Comparison of ENCODE assay signal across 1 cellular context in the genomic region with DNA sequence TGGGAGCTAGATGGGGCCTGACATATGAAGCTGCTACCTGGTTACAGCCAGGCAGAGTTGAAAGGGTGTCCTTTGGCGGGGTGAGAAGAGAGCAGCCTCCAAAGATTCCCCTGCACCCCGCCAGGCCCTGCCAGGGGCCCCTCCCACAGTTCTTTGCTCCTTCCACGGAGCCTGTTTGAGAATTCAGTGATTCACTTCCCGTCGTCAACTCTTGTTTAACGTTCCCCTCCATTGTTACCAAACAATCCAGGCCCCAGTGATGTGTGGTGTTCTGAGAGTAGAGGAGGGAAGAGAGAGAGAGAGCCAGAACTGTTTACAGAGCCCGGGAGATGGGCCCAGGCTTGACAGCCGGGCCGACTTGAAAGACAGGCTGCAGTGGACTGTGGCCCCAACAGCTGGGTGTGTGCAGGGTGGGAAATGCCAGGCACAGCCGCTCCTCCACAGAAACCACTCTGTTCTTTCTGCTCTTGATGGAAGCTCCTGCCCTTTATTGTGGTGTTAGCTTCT.
A peak's percentile ranks its signal among the peaks of the same experiment; 100 is the strongest.
TF ChIP-seq lines count a peak whose summit lies in the region.

No MANE protein-coding gene starts in this region.

TF ChIP-seq in HepG2, 621 proteins besides CTCF, POLR2A, EP300 and RAD21 (continued from another document and continues in another):
- TF ChIP-seq, protein P1, sequence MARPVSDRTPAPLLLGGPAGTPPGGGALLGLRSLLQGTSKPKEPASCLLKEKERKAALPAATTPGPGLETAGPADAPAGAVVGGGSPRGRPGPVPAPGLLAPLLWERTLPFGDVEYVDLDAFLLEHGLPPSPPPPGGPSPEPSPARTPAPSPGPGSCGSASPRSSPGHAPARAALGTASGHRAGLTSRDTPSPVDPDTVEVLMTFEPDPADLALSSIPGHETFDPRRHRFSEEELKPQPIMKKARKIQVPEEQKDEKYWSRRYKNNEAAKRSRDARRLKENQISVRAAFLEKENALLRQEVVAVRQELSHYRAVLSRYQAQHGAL (CRISPR knock-in tag; IDR thresholded peaks at IDR 0.05; ENCODE audit: not compliant biosample characterization) = no peak
- TF ChIP-seq, protein P2, sequence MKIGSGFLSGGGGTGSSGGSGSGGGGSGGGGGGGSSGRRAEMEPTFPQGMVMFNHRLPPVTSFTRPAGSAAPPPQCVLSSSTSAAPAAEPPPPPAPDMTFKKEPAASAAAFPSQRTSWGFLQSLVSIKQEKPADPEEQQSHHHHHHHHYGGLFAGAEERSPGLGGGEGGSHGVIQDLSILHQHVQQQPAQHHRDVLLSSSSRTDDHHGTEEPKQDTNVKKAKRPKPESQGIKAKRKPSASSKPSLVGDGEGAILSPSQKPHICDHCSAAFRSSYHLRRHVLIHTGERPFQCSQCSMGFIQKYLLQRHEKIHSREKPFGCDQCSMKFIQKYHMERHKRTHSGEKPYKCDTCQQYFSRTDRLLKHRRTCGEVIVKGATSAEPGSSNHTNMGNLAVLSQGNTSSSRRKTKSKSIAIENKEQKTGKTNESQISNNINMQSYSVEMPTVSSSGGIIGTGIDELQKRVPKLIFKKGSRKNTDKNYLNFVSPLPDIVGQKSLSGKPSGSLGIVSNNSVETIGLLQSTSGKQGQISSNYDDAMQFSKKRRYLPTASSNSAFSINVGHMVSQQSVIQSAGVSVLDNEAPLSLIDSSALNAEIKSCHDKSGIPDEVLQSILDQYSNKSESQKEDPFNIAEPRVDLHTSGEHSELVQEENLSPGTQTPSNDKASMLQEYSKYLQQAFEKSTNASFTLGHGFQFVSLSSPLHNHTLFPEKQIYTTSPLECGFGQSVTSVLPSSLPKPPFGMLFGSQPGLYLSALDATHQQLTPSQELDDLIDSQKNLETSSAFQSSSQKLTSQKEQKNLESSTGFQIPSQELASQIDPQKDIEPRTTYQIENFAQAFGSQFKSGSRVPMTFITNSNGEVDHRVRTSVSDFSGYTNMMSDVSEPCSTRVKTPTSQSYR (CRISPR knock-in tag; IDR thresholded peaks at IDR 0.05; ENCODE audit: borderline replicate concordance) = peak; percentile 39; the same call in 1 of the 2 replicates
- TF ChIP-seq ZNF891 (CRISPR knock-in tag; IDR thresholded peaks at IDR 0.05) = 0 out of 2 replicates have a peak, but pooled peaks have one; percentile 18
- peak; percentile 80; the same call in 1 of the 2 replicates for TF ChIP-seq ZFP90 (CRISPR knock-in tag; IDR thresholded peaks at IDR 0.05; ENCODE audit: borderline replicate concordance)
- no peak for TF ChIP-seq ZNF180 (CRISPR knock-in tag; IDR thresholded peaks at IDR 0.05; ENCODE audit: borderline replicate concordance, low read depth)
- peak; percentile 66 for TF ChIP-seq ZNF143 (CRISPR knock-in tag; IDR thresholded peaks at IDR 0.05)
- TF ChIP-seq, protein P3, sequence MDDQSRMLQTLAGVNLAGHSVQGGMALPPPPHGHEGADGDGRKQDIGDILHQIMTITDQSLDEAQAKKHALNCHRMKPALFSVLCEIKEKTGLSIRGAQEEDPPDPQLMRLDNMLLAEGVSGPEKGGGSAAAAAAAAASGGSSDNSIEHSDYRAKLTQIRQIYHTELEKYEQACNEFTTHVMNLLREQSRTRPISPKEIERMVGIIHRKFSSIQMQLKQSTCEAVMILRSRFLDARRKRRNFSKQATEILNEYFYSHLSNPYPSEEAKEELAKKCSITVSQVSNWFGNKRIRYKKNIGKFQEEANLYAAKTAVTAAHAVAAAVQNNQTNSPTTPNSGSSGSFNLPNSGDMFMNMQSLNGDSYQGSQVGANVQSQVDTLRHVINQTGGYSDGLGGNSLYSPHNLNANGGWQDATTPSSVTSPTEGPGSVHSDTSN (CRISPR knock-in tag; IDR thresholded peaks at IDR 0.05; ENCODE audit: borderline replicate concordance) = no peak
- TF ChIP-seq, protein P4, sequence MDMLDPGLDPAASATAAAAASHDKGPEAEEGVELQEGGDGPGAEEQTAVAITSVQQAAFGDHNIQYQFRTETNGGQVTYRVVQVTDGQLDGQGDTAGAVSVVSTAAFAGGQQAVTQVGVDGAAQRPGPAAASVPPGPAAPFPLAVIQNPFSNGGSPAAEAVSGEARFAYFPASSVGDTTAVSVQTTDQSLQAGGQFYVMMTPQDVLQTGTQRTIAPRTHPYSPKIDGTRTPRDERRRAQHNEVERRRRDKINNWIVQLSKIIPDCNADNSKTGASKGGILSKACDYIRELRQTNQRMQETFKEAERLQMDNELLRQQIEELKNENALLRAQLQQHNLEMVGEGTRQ (IDR thresholded peaks at IDR 0.05; ENCODE audit: low read depth, low read length) = no peak
- TF ChIP-seq, protein P4 (CRISPR knock-in tag; IDR thresholded peaks at IDR 0.05; ENCODE audit: borderline replicate concordance) = no peak
- no peak for TF ChIP-seq ZNF34 (CRISPR knock-in tag; IDR thresholded peaks at IDR 0.05; ENCODE audit: borderline replicate concordance)
- TF ChIP-seq ZNF264 (CRISPR knock-in tag; IDR thresholded peaks at IDR 0.05) = peak; percentile 73; the same call in 1 of the 2 replicates
- TF ChIP-seq ARNTL (CRISPR knock-in tag; IDR thresholded peaks at IDR 0.05) = 0 out of 2 replicates have a peak, but pooled peaks have one; percentile 24
- no peak for TF ChIP-seq ZNF510 (CRISPR knock-in tag; IDR thresholded peaks at IDR 0.05; ENCODE audit: low read depth)
- TF ChIP-seq FOXA1 (IDR thresholded peaks at IDR 0.05) = no peak
- peak; percentile 92 for TF ChIP-seq FOXA1 (CRISPR knock-in tag; IDR thresholded peaks at IDR 0.05)
- TF ChIP-seq ZNF552 (CRISPR knock-in tag; IDR thresholded peaks at IDR 0.05; ENCODE audit: borderline replicate concordance) = no peak; the same call in 1 of the 2 replicates
- TF ChIP-seq ZNF317 (CRISPR knock-in tag; IDR thresholded peaks at IDR 0.05) = 0 out of 2 replicates have a peak, but pooled peaks have one; percentile 64
- TF ChIP-seq KMT2B (CRISPR knock-in tag; IDR thresholded peaks at IDR 0.05) = peak; percentile 43; the same call in 1 of the 2 replicates
- TF ChIP-seq, protein P5, sequence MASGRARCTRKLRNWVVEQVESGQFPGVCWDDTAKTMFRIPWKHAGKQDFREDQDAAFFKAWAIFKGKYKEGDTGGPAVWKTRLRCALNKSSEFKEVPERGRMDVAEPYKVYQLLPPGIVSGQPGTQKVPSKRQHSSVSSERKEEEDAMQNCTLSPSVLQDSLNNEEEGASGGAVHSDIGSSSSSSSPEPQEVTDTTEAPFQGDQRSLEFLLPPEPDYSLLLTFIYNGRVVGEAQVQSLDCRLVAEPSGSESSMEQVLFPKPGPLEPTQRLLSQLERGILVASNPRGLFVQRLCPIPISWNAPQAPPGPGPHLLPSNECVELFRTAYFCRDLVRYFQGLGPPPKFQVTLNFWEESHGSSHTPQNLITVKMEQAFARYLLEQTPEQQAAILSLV (CRISPR knock-in tag; IDR thresholded peaks at IDR 0.05; ENCODE audit: borderline replicate concordance) = no peak
- no peak for TF ChIP-seq ZNF773 (CRISPR knock-in tag; IDR thresholded peaks at IDR 0.05; ENCODE audit: borderline replicate concordance)
- no peak for TF ChIP-seq SMARCE1 (IDR thresholded peaks at IDR 0.05; ENCODE audit: borderline replicate concordance)
- TF ChIP-seq, protein P6, sequence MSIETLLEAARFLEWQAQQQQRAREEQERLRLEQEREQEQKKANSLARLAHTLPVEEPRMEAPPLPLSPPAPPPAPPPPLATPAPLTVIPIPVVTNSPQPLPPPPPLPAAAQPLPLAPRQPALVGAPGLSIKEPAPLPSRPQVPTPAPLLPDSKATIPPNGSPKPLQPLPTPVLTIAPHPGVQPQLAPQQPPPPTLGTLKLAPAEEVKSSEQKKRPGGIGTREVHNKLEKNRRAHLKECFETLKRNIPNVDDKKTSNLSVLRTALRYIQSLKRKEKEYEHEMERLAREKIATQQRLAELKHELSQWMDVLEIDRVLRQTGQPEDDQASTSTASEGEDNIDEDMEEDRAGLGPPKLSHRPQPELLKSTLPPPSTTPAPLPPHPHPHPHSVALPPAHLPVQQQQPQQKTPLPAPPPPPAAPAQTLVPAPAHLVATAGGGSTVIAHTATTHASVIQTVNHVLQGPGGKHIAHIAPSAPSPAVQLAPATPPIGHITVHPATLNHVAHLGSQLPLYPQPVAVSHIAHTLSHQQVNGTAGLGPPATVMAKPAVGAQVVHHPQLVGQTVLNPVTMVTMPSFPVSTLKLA (IDR thresholded peaks at IDR 0.05) = peak; percentile 30; the same call in 1 of the 2 replicates
- TF ChIP-seq KDM4B (CRISPR knock-in tag; IDR thresholded peaks at IDR 0.05) = 0 out of 2 replicates have a peak, but pooled peaks have one; percentile 58
- TF ChIP-seq, protein P7, sequence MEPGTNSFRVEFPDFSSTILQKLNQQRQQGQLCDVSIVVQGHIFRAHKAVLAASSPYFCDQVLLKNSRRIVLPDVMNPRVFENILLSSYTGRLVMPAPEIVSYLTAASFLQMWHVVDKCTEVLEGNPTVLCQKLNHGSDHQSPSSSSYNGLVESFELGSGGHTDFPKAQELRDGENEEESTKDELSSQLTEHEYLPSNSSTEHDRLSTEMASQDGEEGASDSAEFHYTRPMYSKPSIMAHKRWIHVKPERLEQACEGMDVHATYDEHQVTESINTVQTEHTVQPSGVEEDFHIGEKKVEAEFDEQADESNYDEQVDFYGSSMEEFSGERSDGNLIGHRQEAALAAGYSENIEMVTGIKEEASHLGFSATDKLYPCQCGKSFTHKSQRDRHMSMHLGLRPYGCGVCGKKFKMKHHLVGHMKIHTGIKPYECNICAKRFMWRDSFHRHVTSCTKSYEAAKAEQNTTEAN (CRISPR knock-in tag; conservative IDR thresholded peaks at IDR 0.05) = peak; percentile 49; the same call in 1 of the 2 replicates
- peak; percentile 98 for TF ChIP-seq TGIF2 (CRISPR knock-in tag; IDR thresholded peaks at IDR 0.05)
- peak; percentile 76 for TF ChIP-seq NFIC (IDR thresholded peaks at IDR 0.05; ENCODE audit: low read length)
- TF ChIP-seq RXRA (CRISPR knock-in tag; IDR thresholded peaks at IDR 0.05) = peak; percentile 66; the same call in 1 of the 2 replicates
- no peak for TF ChIP-seq SETDB1 (CRISPR knock-in tag; IDR thresholded peaks at IDR 0.05; ENCODE audit: borderline replicate concordance)
- TF ChIP-seq, protein P8, sequence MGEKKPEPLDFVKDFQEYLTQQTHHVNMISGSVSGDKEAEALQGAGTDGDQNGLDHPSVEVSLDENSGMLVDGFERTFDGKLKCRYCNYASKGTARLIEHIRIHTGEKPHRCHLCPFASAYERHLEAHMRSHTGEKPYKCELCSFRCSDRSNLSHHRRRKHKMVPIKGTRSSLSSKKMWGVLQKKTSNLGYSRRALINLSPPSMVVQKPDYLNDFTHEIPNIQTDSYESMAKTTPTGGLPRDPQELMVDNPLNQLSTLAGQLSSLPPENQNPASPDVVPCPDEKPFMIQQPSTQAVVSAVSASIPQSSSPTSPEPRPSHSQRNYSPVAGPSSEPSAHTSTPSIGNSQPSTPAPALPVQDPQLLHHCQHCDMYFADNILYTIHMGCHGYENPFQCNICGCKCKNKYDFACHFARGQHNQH (CRISPR knock-in tag; IDR thresholded peaks at IDR 0.05) = peak; percentile 90
- TF ChIP-seq NCOR1 (IDR thresholded peaks at IDR 0.05; ENCODE audit: borderline replicate concordance, low read length) = peak; percentile 73; the same call in 1 of the 2 replicates
- peak; percentile 59; the same call in 1 of the 2 replicates for TF ChIP-seq NR2F2 (IDR thresholded peaks at IDR 0.05; ENCODE audit: borderline replicate concordance, low read depth)
- peak; percentile 55; the same call in 1 of the 2 replicates for TF ChIP-seq GATAD1 (CRISPR knock-in tag; IDR thresholded peaks at IDR 0.05)
- TF ChIP-seq, protein P9, sequence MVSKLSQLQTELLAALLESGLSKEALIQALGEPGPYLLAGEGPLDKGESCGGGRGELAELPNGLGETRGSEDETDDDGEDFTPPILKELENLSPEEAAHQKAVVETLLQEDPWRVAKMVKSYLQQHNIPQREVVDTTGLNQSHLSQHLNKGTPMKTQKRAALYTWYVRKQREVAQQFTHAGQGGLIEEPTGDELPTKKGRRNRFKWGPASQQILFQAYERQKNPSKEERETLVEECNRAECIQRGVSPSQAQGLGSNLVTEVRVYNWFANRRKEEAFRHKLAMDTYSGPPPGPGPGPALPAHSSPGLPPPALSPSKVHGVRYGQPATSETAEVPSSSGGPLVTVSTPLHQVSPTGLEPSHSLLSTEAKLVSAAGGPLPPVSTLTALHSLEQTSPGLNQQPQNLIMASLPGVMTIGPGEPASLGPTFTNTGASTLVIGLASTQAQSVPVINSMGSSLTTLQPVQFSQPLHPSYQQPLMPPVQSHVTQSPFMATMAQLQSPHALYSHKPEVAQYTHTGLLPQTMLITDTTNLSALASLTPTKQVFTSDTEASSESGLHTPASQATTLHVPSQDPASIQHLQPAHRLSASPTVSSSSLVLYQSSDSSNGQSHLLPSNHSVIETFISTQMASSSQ (IDR thresholded peaks at IDR 0.05; ENCODE audit: low read depth) = peak; percentile 59
- TF ChIP-seq, protein P9 (CRISPR knock-in tag; IDR thresholded peaks at IDR 0.05; ENCODE audit: borderline replicate concordance) = peak; percentile 62; the same call in 1 of the 2 replicates
- TF ChIP-seq, protein P10, sequence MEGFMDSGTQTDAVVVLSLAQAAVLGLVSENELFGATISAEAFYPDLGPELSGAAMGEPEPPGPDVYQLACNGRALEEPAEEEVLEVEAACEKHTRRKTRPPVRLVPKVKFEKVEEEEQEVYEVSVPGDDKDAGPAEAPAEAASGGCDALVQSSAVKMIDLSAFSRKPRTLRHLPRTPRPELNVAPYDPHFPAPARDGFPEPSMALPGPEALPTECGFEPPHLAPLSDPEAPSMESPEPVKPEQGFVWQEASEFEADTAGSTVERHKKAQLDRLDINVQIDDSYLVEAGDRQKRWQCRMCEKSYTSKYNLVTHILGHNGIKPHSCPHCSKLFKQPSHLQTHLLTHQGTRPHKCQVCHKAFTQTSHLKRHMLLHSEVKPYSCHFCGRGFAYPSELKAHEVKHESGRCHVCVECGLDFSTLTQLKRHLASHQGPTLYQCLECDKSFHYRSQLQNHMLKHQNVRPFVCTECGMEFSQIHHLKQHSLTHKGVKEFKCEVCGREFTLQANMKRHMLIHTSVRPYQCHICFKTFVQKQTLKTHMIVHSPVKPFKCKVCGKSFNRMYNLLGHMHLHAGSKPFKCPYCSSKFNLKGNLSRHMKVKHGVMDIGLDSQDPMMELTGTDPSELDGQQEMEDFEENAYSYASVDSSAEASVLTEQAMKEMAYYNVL (CRISPR knock-in tag; IDR thresholded peaks at IDR 0.05; ENCODE audit: borderline replicate concordance) = peak; percentile 98
